In the genomic region with DNA sequence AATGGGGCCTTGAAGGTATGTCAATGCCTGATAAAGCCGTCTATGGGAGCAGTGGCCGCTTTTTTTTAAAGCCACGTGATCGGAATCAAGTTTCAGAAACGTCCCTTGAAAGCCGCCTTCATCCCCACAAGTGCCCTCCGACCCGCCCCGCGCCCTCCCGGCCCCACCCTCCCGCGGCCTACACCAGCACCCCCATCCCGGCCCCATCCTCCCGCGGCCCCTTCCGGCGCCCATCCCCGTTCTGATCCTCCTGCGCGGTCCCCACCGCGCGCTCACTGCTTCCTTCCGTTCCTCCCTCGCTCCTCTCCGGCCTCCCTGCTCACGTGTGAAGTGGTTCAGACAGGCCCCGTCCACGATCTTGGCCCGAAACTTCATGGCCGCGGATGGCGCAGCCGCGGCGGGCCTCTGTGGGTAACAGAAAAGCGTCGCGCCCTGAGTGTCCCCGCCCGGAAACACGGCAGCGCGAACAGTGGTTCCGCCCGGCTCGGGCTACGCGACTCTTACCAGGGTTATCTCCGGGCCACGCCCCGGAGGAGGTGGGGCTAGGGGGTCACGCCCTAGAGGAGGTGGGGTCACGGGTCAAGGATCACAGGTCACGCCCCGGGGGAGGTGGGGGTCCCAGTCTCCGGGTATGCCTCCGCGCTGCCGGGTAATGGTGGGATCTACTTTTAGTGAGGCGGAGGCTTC, we compare ENCODE assay signal across 8 cellular contexts. TPM values are rescaled to one million over a fixed set of nuclear protein-coding genes. Genes with fewer than 3 reads are reported as not detected.
DNase-seq lines count a peak whose midpoint lies in the region; ATAC-seq, FAIRE-seq and TF ChIP-seq lines count a peak whose summit lies in the region.

A gene (minus strand): TSS at position 471 of the 687 bp plus-strand sequence. CDS start 96 bp downstream, at position 375.

- H3K4me3 ChIP-seq in keratinocyte (ENCODE audit: control insufficient read depth in 2 of 3, extremely low read depth in 1 of 3, insufficient read depth in 2 of 3, low read depth in 1 of 3, low read length in 3 of 3): peak within 1 kb of the TSS; percentile 68 to 89 (median 70)

- H3K4me2 ChIP-seq in keratinocyte (ENCODE audit: control insufficient read depth, extremely low read depth, insufficient read depth, low read depth, low read length): peak within 1 kb of the TSS; percentile 85

- ATAC-seq in GM19043 (IDR thresholded peaks at IDR 0.05; ENCODE audit: low read depth, unreplicated experiment) (peak; percentile 95), HG03354 (IDR thresholded peaks at IDR 0.05; ENCODE audit: poor library complexity, severe bottlenecking, unreplicated experiment) (peak; percentile 99)

- no peaks in the 10 kb centered on the region for H3K9me3 ChIP-seq in keratinocyte (ENCODE audit: control insufficient read depth, low read depth, low read length)

- no peaks in the 10 kb centered on the region for H3K27me3 ChIP-seq in keratinocyte (ENCODE audit: control insufficient read depth, extremely low read depth, insufficient read depth, low read length)

- H3K9ac ChIP-seq in keratinocyte (ENCODE audit: control insufficient read depth, extremely low read depth, insufficient read depth, low read length): peak within 1 kb of the TSS; percentile 82

- H3K4me1 ChIP-seq in keratinocyte (ENCODE audit: control insufficient read depth, extremely low read depth, insufficient read depth, low read length): peaks cover 7% of the 10 kb centered on the region

- dilution Hi-C loops in keratinocyte (cut with MboI; ENCODE audit: extremely low pct_ligation_motif_present, low sequenced_read_pairs): no loop called here

- DNase-seq in AML-193 (lab: John Stamatoyannopoulos, UW) (peak; percentile 86), NCI-H460 (ENCODE audit: extremely low read depth, low read depth) (peak; percentile 86), cerebellar cortex (ENCODE audit: low spot score) (peak; percentile 83), keratinocyte (ENCODE audit: low read depth, low spot score) (peak; percentile 19)
- DNase-seq in activated CD4-positive, CD25-positive, alpha-beta regulatory T cell treated with anti-CD3 and anti-CD28 coated beads, Interleukin-2, amount 50 U/mL, for 72 hours: peak; percentile 94
- DNase-seq in stimulated activated CD4-positive, alpha-beta T cell treated with anti-CD3 and anti-CD28 coated beads, Interleukin-15, amount 100 ng/mL, for 1 hour (ENCODE audit: low read depth in 1 of 2, low spot score in 1 of 2): peak; percentile 89 to 91

- no peaks in the 10 kb centered on the region for H3K9me1 ChIP-seq in keratinocyte (ENCODE audit: control insufficient read depth, extremely low read depth, insufficient read depth, low read length)

- peak within 1 kb of the TSS; percentile 69 for H3K27ac ChIP-seq in keratinocyte (ENCODE audit: control insufficient read depth, insufficient read depth, low read length)

- FAIRE-seq in keratinocyte (lab: Jason Lieb, UNC): no peak

- no peak for TF ChIP-seq CTCF in keratinocyte (optimal IDR thresholded peaks at IDR 0.05 in 1 of 3, IDR thresholded peaks at IDR 0.05 in 1 of 3, conservative IDR thresholded peaks at IDR 0.05 in 1 of 3; ENCODE audit: extremely low read depth in 1 of 3, insufficient read depth in 2 of 3, low read length in 3 of 3)

- peaks cover 11% of the 10 kb centered on the region for H3K79me2 ChIP-seq in keratinocyte (ENCODE audit: control insufficient read depth, insufficient read depth, low read length)

- peaks cover 13 to 16% of the 10 kb centered on the region in 2 experiments for H3K36me3 ChIP-seq in keratinocyte (ENCODE audit: control insufficient read depth in 2 of 2, extremely low read depth in 1 of 2, insufficient read depth in 2 of 2, low read length in 2 of 2)

- H4K20me1 ChIP-seq in keratinocyte (ENCODE audit: control insufficient read depth, extremely low read depth, insufficient read depth, low read length): no peaks in the 10 kb centered on the region

- H2AFZ ChIP-seq in keratinocyte (ENCODE audit: control insufficient read depth, low read length): peak within 1 kb of the TSS; percentile 84

RNA-seq across cellular contexts. Expression of the gene that starts here (rescaled TPM):
- 22.1 and 28.2 TPM in 2 replicates for total RNA-seq in NCI-H460 (2014; rRNA removed; shearing (Covaris generic))
- polyA plus RNA-seq in NCI-H460 (2014; cell fraction: nucleus; rRNA removed): 30.9 and 35.7 TPM in 2 replicates
- 24.7 to 36.3 TPM (median 29.8 TPM) in 3 replicates for polyA plus RNA-seq in keratinocyte
- 12.5 TPM for polyA plus RNA-seq in keratinocyte (2011; ENCODE audit: low read depth)
- polyA plus RNA-seq in keratinocyte (2011; cell fraction: cytosol; rRNA removed): 22.8 and 39.5 TPM in 2 replicates
- polyA plus RNA-seq in keratinocyte (2011; cell fraction: nucleus; rRNA removed): 30.5 and 38.1 TPM in 2 replicates
- 18.5 TPM in 2 replicates for polyA plus RNA-seq in keratinocyte (2012; ENCODE audit: low replicate concordance)
- 11.2 to 43.8 TPM (median 27.8 TPM) in 3 replicates for polyA minus RNA-seq in keratinocyte
- 17.5 TPM for polyA minus RNA-seq in keratinocyte (2011; cell fraction: cytosol; rRNA and poly(A)+ RNA removed)
- 12.8 and 27.0 TPM in 2 replicates for polyA minus RNA-seq in keratinocyte (2011; cell fraction: nucleus; rRNA and poly(A)+ RNA removed)

Comparison
In these comparisons a context has a peak if more than half of its experiments do, and no peak if none do; other contexts are left out.
1. Peak in every context shown above with its lines: DNase-seq, ATAC-seq, H3K4me3 ChIP-seq and H3K27ac ChIP-seq.
2. DNase-seq: peak in every context shown above with its lines; median percentile 94 in activated CD4-positive, CD25-positive, alpha-beta regulatory T cell treated with anti-CD3 and anti-CD28 coated beads, Interleukin-2, amount 50 U/mL, for 72 hours; 90 in stimulated activated CD4-positive, alpha-beta T cell treated with anti-CD3 and anti-CD28 coated beads, Interleukin-15, amount 100 ng/mL, for 1 hour; 86 in AML-193; 86 in NCI-H460; 83 in cerebellar cortex; 19 in keratinocyte.